27 cellular contexts compared by ENCODE assay signal in the genomic region with DNA sequence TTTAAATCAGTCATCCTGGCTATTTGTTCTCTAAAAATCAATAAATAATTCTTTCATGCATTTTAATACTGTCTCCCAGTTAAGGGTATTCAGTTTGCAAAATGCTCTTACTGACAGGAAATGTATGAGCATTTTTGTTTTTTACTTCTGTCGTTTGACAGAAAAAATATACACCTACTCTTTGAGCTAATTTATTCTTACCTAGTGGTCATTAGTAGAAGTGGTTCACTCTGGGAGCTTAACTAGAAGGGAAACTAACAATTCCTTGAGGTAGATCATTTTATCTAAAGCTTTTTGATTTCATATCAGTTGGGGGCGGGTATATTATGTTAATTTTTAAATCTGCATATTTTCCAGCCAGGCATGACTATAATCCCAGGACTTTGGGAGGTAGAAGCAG.
"Had no signal": no experiment of that assay in that cellular context is flagged by ENCODE, and none has a peak within 500 bp of the region (broad histone marks: within the 10 kb centered on the region; RNA-seq: fewer than 3 reads in every experiment).

No MANE protein-coding gene starts in this region.

- H3K36me3 ChIP-seq: uterus had no signal

- H3K4me3 ChIP-seq: pancreas, prostate gland, right lobe of liver, sigmoid colon, stomach, thoracic aorta, thyroid gland, tibial nerve, upper lobe of right lung, uterus had no signal

- DNase-seq: naive thymus-derived CD8-positive, alpha-beta T cell; nephron progenitor cell; nucleus accumbens; pancreas; retina; right cardiac atrium; right lobe of liver; sigmoid colon; small intestine; stimulated activated CD4-positive, alpha-beta T cell treated with anti-CD3 and anti-CD28 coated beads, Interleukin-15, amount 100 ng/mL, for 24 hours; stimulated activated CD4-positive, alpha-beta T cell treated with anti-CD3 and anti-CD28 coated beads, Interleukin-2, amount 100 ng/mL, for 24 hours; stimulated activated CD4-positive, alpha-beta T cell treated with anti-CD3 and anti-CD28 coated beads, Interleukin-2, amount 100 ng/mL, for 48 hours; stimulated activated CD4-positive, alpha-beta T cell treated with anti-CD3 and anti-CD28 coated beads, Interleukin-4, amount 100 ng/mL, for 24 hours; stimulated activated naive B cell treated with anti-CD40 and anti-IgM and Interleukin-4, amounts not matched to agents 10 μg/mL and 1 μg/mL and 100 μg/mL, for 72 hours; stimulated activated naive CD4-positive, alpha-beta T cell treated with Interleukin-2 at 50 U/mL for 16 hours; stomach; thyroid gland; upper lobe of right lung; uterus had no signal

- H3K4me3 Mint-ChIP-seq: naive thymus-derived CD8-positive, alpha-beta T cell; natural killer cell treated with Interleukin-12 subunit alpha and Interleukin-12 subunit beta and Interleukin-15 and Interleukin-18, amount 100 ng/mL, for 72 hours; nephron progenitor cell; neural crest cell; stimulated activated effector memory CD8-positive, alpha-beta T cell treated with anti-CD3 and anti-CD28 coated beads, Interleukin-12 subunit alpha, Interleukin-12 subunit beta, amount 100 ng/mL, for 72 hours; stimulated activated naive B cell treated with anti-CD40 and anti-IgM and Interleukin-4, amounts not matched to agents 10 μg/mL and 1 μg/mL and 100 μg/mL, for 72 hours; stimulated activated naive CD8-positive, alpha-beta T cell treated with anti-CD3 and anti-CD28 coated beads, Interleukin-15, Interleukin-2, amounts not matched to agents 100 ng/mL and 50 ng/mL, for 24 hours had no signal

- H3K9me3 ChIP-seq: neutrophil, pancreas, prostate gland, right lobe of liver, sigmoid colon, stomach, thoracic aorta, thyroid gland, tibial nerve, upper lobe of right lung, uterus had no signal

- H3K27ac ChIP-seq: neutrophil, pancreas, prostate gland, right lobe of liver, sigmoid colon, stomach, thoracic aorta, thyroid gland, tibial nerve, upper lobe of right lung, uterus had no signal

- H3K27ac Mint-ChIP-seq: naive thymus-derived CD8-positive, alpha-beta T cell; natural killer cell treated with Interleukin-12 subunit alpha and Interleukin-12 subunit beta and Interleukin-15 and Interleukin-18, amount 100 ng/mL, for 72 hours; nephron progenitor cell; stimulated activated effector memory CD8-positive, alpha-beta T cell treated with anti-CD3 and anti-CD28 coated beads, Interleukin-12 subunit alpha, Interleukin-12 subunit beta, amount 100 ng/mL, for 72 hours; stimulated activated naive B cell treated with anti-CD40 and anti-IgM and Interleukin-4, amounts not matched to agents 10 μg/mL and 1 μg/mL and 100 μg/mL, for 72 hours; stimulated activated naive CD8-positive, alpha-beta T cell treated with anti-CD3 and anti-CD28 coated beads, Interleukin-15, Interleukin-2, amounts not matched to agents 100 ng/mL and 50 ng/mL, for 24 hours had no signal

- H3K4me1 Mint-ChIP-seq: nephron progenitor cell, neural crest cell had no signal

- H3K27me3 ChIP-seq: neutrophil, pancreas, right lobe of liver, sigmoid colon, stomach, thyroid gland, tibial nerve, upper lobe of right lung, uterus had no signal

- H3K27me3 Mint-ChIP-seq: naive thymus-derived CD8-positive, alpha-beta T cell; natural killer cell treated with Interleukin-12 subunit alpha and Interleukin-12 subunit beta and Interleukin-15 and Interleukin-18, amount 100 ng/mL, for 72 hours; stimulated activated naive B cell treated with anti-CD40 and anti-IgM and Interleukin-4, amounts not matched to agents 10 μg/mL and 1 μg/mL and 100 μg/mL, for 72 hours; stimulated activated naive CD8-positive, alpha-beta T cell treated with anti-CD3 and anti-CD28 coated beads, Interleukin-15, Interleukin-2, amounts not matched to agents 100 ng/mL and 50 ng/mL, for 24 hours had no signal

- H3K4me1 ChIP-seq: pancreas, prostate gland, right lobe of liver, sigmoid colon, stomach, tibial nerve, upper lobe of right lung, uterus had no signal

- H3K9me3 Mint-ChIP-seq: naive thymus-derived CD8-positive, alpha-beta T cell; natural killer cell treated with Interleukin-12 subunit alpha and Interleukin-12 subunit beta and Interleukin-15 and Interleukin-18, amount 100 ng/mL, for 72 hours; nephron progenitor cell; neural crest cell; stimulated activated effector memory CD8-positive, alpha-beta T cell treated with anti-CD3 and anti-CD28 coated beads, Interleukin-12 subunit alpha, Interleukin-12 subunit beta, amount 100 ng/mL, for 72 hours; stimulated activated naive CD8-positive, alpha-beta T cell treated with anti-CD3 and anti-CD28 coated beads, Interleukin-15, Interleukin-2, amounts not matched to agents 100 ng/mL and 50 ng/mL, for 24 hours had no signal
